ENCODE assay signal across 8 cellular contexts in the genomic region with DNA sequence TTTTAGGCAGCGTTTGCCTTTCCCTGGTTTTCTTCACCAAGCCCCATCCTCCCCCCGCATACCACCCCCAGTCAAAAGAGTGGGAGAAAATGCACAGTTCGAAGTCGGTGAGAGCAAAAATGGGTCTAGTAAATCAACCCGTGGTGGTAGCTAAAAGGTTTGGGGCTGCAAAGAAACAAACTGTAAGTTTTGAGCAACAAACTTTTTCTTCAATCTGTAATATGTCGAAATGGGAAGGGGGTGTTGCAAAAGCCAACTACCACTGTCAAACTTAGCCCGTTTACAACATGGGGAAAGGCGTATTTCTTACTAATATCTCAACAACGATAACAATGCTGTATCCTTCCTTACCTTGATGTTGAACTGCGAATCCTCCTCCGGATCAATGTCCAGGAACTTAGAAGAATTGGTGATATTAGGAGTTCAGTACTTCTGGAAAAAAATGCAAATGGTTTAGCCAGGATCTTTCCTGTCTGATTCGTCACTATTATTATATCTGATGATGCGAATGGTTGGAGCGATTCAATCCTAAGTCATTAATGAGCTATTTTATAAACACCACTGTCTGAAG. TPM values are rescaled to one million over a fixed set of nuclear protein-coding genes. Genes with fewer than 3 reads are reported as not detected.
DNase-seq lines count a peak whose midpoint lies in the region; ATAC-seq and TF ChIP-seq lines count a peak whose summit lies in the region.

No MANE protein-coding gene starts in this region.

- no peak for TF ChIP-seq CTCF in retinal pigment epithelial cell (conservative IDR thresholded peaks at IDR 0.05; ENCODE audit: low read depth, low read length)

- peak overlapping the region; percentile 75 for H3K4me3 ChIP-seq in retinal pigment epithelial cell (ENCODE audit: low read length)

- no peak for ATAC-seq in activated naive CD4-positive, alpha-beta T cell treated with anti-CD3 and anti-CD28 coated beads, Interleukin-2, amount 50 U/mL, for 72 hours
- ATAC-seq in GM21390 (IDR thresholded peaks at IDR 0.05; ENCODE audit: unreplicated experiment) (no peak), GM18868 (IDR thresholded peaks at IDR 0.05; ENCODE audit: unreplicated experiment) (no peak), GM21723 (IDR thresholded peaks at IDR 0.05; ENCODE audit: unreplicated experiment) (no peak)

- H3K36me3 Mint-ChIP-seq in activated naive CD4-positive, alpha-beta T cell treated with anti-CD3 and anti-CD28 coated beads, Interleukin-2, amount 50 U/mL, for 24 hours: peaks cover 4% of the 10 kb centered on the region
- peaks cover 0 to 10% of the 10 kb centered on the region in 2 donors for H3K36me3 Mint-ChIP-seq in activated naive CD4-positive, alpha-beta T cell treated with anti-CD3 and anti-CD28 coated beads, Interleukin-2, amount 50 U/mL, for 72 hours

- H3K27ac Mint-ChIP-seq in activated naive CD4-positive, alpha-beta T cell treated with anti-CD3 and anti-CD28 coated beads, Interleukin-2, amount 50 U/mL, for 24 hours: no peak overlapping the region
- H3K27ac Mint-ChIP-seq in activated naive CD4-positive, alpha-beta T cell treated with anti-CD3 and anti-CD28 coated beads, Interleukin-2, amount 50 U/mL, for 72 hours: peak overlapping the region in 1 of 2 donors; percentile 88

- peak overlapping the region; percentile 96 for H3K4me3 Mint-ChIP-seq in activated naive CD4-positive, alpha-beta T cell treated with anti-CD3 and anti-CD28 coated beads, Interleukin-2, amount 50 U/mL, for 24 hours

- H3K4me1 Mint-ChIP-seq in activated naive CD4-positive, alpha-beta T cell treated with anti-CD3 and anti-CD28 coated beads, Interleukin-2, amount 50 U/mL, for 24 hours: peaks cover 29% of the 10 kb centered on the region

- H3K27me3 Mint-ChIP-seq in activated naive CD4-positive, alpha-beta T cell treated with anti-CD3 and anti-CD28 coated beads, Interleukin-2, amount 50 U/mL, for 24 hours: peaks cover 39% of the 10 kb centered on the region

- DNase-seq in activated naive CD4-positive, alpha-beta T cell treated with anti-CD3 and anti-CD28 coated beads, Interleukin-2, amount 50 U/mL, for 72 hours (ENCODE audit: low spot score in 2 of 2): no peak
- DNase-seq in SIG-M5 treated with dmso at 0.1 percent for 504 hours (lab: John Stamatoyannopoulos, UW; ENCODE audit: unreplicated experiment) (peak; percentile 82), fibroblast of gingiva (ENCODE audit: low read depth) (peak; percentile 54), retinal pigment epithelial cell (ENCODE audit: low read depth) (no peak)

- peaks cover 8% of the 10 kb centered on the region for H3K9me3 Mint-ChIP-seq in activated naive CD4-positive, alpha-beta T cell treated with anti-CD3 and anti-CD28 coated beads, Interleukin-2, amount 50 U/mL, for 24 hours
- H3K9me3 Mint-ChIP-seq in activated naive CD4-positive, alpha-beta T cell treated with anti-CD3 and anti-CD28 coated beads, Interleukin-2, amount 50 U/mL, for 72 hours: peaks cover 0 to 5% of the 10 kb centered on the region in 2 donors

RNA-seq across cellular contexts. Expression of gene SATB2, which starts 2.4 kb away (rescaled TPM):
- under 1 TPM in 1 of 2 donors, not detected in 1; 0.21 TPM for total RNA-seq in activated naive CD4-positive, alpha-beta T cell treated with anti-CD3 and anti-CD28 coated beads, Interleukin-2, amount 50 U/mL, for 72 hours

Comparison
In these comparisons a context has a peak if more than half of its experiments do, and no peak if none do; other contexts are left out.
1. DNase-seq: peak in SIG-M5 treated with dmso at 0.1 percent for 504 hours (single experiment) and fibroblast of gingiva (single experiment); none in activated naive CD4-positive, alpha-beta T cell treated with anti-CD3 and anti-CD28 coated beads, Interleukin-2, amount 50 U/mL, for 72 hours (0 of 2) and retinal pigment epithelial cell (single experiment).